ENCODE assay signal across 11 cellular contexts in the genomic region with DNA sequence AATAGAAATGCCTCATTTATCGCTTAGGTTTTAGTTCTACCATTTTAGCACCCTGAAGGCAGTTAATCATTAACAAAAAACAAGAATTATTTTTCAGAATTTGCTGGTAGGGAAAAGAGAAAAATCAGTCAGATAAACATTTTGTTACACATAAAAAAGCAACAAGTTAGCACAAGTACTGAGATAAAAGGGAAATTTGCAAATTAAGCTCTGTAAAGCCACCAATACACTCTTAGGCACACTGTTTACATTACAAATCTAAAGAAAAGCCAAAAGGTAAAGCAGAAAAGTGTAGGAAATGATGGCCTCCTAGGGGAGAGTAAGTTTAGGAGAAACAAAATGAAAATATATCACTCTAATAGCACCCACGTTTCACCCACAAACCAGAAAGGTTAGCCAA. TPM values are rescaled to one million over a fixed set of nuclear protein-coding genes. Genes with fewer than 3 reads are reported as not detected.
DNase-seq lines count a peak whose midpoint lies in the region; ATAC-seq and TF ChIP-seq lines count a peak whose summit lies in the region.
"Had no signal": no experiment of that assay in that cellular context is flagged by ENCODE, and none has a peak within 500 bp of the region (broad histone marks: within the 10 kb centered on the region; RNA-seq: fewer than 3 reads in every experiment).

No MANE protein-coding gene starts in this region.

- H3K4me1 Mint-ChIP-seq in stimulated activated naive CD8-positive, alpha-beta T cell treated with anti-CD3 and anti-CD28 coated beads, Interleukin-15, Interleukin-2, amounts not matched to agents 100 ng/mL and 50 ng/mL, for 24 hours (ENCODE audit: low read depth) = peaks cover 84% of the 10 kb centered on the region
- peaks cover 72% of the 10 kb centered on the region for H3K4me1 Mint-ChIP-seq in activated T-helper 1 cell treated with anti-CD3 and anti-CD28 coated beads, Interleukin-12 subunit alpha, Interleukin-12 subunit beta, Interleukin-2, Interleukin-4 antibody, amounts not matched to agents 30 ng/mL and 10 ng/mL and 1 ng/mL, durations not matched to agents 14 hours and 24 hours and 36 hours (ENCODE audit: low read depth)
- peaks cover 30% of the 10 kb centered on the region for H3K4me1 Mint-ChIP-seq in mesothelial cell of epicardium

- no peaks in the 10 kb centered on the region for H3K9me3 ChIP-seq in uterus

- H3K4me3 ChIP-seq in uterus = no peak overlapping the region

- intact Hi-C loops in activated T-helper 1 cell treated with anti-CD3 and anti-CD28 coated beads, Interleukin-12 subunit alpha, Interleukin-12 subunit beta, Interleukin-2, Interleukin-4 antibody, amounts not matched to agents 30 ng/mL and 10 ng/mL and 1 ng/mL, durations not matched to agents 14 hours and 24 hours and 36 hours (cut with micrococcal nuclease) = loop anchor here (1.0 to 10.0 kb wide), 5 partner anchors 9 to 1912 kb away; a partner anchor contains a TSS
- intact Hi-C loops in uterus (cut with DNase I; ENCODE audit: low total_unique reads) = no loop called here

- H3K9me3 Mint-ChIP-seq in stimulated activated naive CD8-positive, alpha-beta T cell treated with anti-CD3 and anti-CD28 coated beads, Interleukin-15, Interleukin-2, amounts not matched to agents 100 ng/mL and 50 ng/mL, for 24 hours = no peaks in the 10 kb centered on the region
- H3K9me3 Mint-ChIP-seq in activated T-helper 1 cell treated with anti-CD3 and anti-CD28 coated beads, Interleukin-12 subunit alpha, Interleukin-12 subunit beta, Interleukin-2, Interleukin-4 antibody, amounts not matched to agents 30 ng/mL and 10 ng/mL and 1 ng/mL, durations not matched to agents 14 hours and 24 hours and 36 hours = no peaks in the 10 kb centered on the region
- no peaks in the 10 kb centered on the region for H3K9me3 Mint-ChIP-seq in mesothelial cell of epicardium

- no peaks in the 10 kb centered on the region for H3K27me3 Mint-ChIP-seq in stimulated activated naive CD8-positive, alpha-beta T cell treated with anti-CD3 and anti-CD28 coated beads, Interleukin-15, Interleukin-2, amounts not matched to agents 100 ng/mL and 50 ng/mL, for 24 hours
- peaks cover 6% of the 10 kb centered on the region for H3K27me3 Mint-ChIP-seq in activated T-helper 1 cell treated with anti-CD3 and anti-CD28 coated beads, Interleukin-12 subunit alpha, Interleukin-12 subunit beta, Interleukin-2, Interleukin-4 antibody, amounts not matched to agents 30 ng/mL and 10 ng/mL and 1 ng/mL, durations not matched to agents 14 hours and 24 hours and 36 hours (ENCODE audit: insufficient read depth)
- no peaks in the 10 kb centered on the region for H3K27me3 Mint-ChIP-seq in mesothelial cell of epicardium (ENCODE audit: low read depth)

- H3K36me3 ChIP-seq in uterus = no peaks in the 10 kb centered on the region

- H3K27ac ChIP-seq in uterus = no peak overlapping the region
- H3K27ac ChIP-seq: C4-2B had no signal

- DNase-seq in stimulated activated naive CD8-positive, alpha-beta T cell treated with anti-CD3 and anti-CD28 coated beads, Interleukin-15, Interleukin-2, amounts not matched to agents 100 U/mL and 50 U/mL, for 24 hours = no peak
- DNase-seq in activated T-helper 1 cell treated with anti-CD3 and anti-CD28 coated beads, Interleukin-12 subunit alpha, Interleukin-12 subunit beta, Interleukin-2, Interleukin-4 antibody, amounts not matched to agents 30 ng/mL and 10 ng/mL and 1 ng/mL, durations not matched to agents 14 hours and 24 hours and 36 hours (ENCODE audit: low spot score) = no peak
- DNase-seq in mesothelial cell of epicardium (ENCODE audit: low spot score in 2 of 2, unreplicated experiment in 2 of 2) (no peak), NCI-H774 (lab: John Stamatoyannopoulos, UW) (no peak), GM10248 (ENCODE audit: extremely low spot score) (no peak), uterus (no peak)
- DNase-seq: GOT3, Karpas-422 had no signal

- CTCF ChIA-PET in GM10248 (lab: Yijun Ruan, JAX) = no interaction called here

- peak overlapping the region; percentile 73 for H3K4me3 Mint-ChIP-seq in stimulated activated naive CD8-positive, alpha-beta T cell treated with anti-CD3 and anti-CD28 coated beads, Interleukin-15, Interleukin-2, amounts not matched to agents 100 ng/mL and 50 ng/mL, for 24 hours
- H3K4me3 Mint-ChIP-seq in activated T-helper 1 cell treated with anti-CD3 and anti-CD28 coated beads, Interleukin-12 subunit alpha, Interleukin-12 subunit beta, Interleukin-2, Interleukin-4 antibody, amounts not matched to agents 30 ng/mL and 10 ng/mL and 1 ng/mL, durations not matched to agents 14 hours and 24 hours and 36 hours = peak overlapping the region; percentile 91
- peak overlapping the region; percentile 85 for H3K4me3 Mint-ChIP-seq in mesothelial cell of epicardium

- no peak for ATAC-seq in stimulated activated naive CD8-positive, alpha-beta T cell treated with anti-CD3 and anti-CD28 coated beads, Interleukin-15, Interleukin-2, amounts not matched to agents 100 U/mL and 50 U/mL, for 24 hours
- ATAC-seq in HG02884 (IDR thresholded peaks at IDR 0.05; ENCODE audit: unreplicated experiment) = no peak

- H3K4me1 ChIP-seq in uterus = no peaks in the 10 kb centered on the region

- H3K36me3 Mint-ChIP-seq in stimulated activated naive CD8-positive, alpha-beta T cell treated with anti-CD3 and anti-CD28 coated beads, Interleukin-15, Interleukin-2, amounts not matched to agents 100 ng/mL and 50 ng/mL, for 24 hours (ENCODE audit: low read depth) = peaks cover 62% of the 10 kb centered on the region
- H3K36me3 Mint-ChIP-seq in activated T-helper 1 cell treated with anti-CD3 and anti-CD28 coated beads, Interleukin-12 subunit alpha, Interleukin-12 subunit beta, Interleukin-2, Interleukin-4 antibody, amounts not matched to agents 30 ng/mL and 10 ng/mL and 1 ng/mL, durations not matched to agents 14 hours and 24 hours and 36 hours (ENCODE audit: low read depth) = peaks cover 72% of the 10 kb centered on the region
- H3K36me3 Mint-ChIP-seq in mesothelial cell of epicardium = no peaks in the 10 kb centered on the region

- TF ChIP-seq POLR2A in uterus (IDR thresholded peaks at IDR 0.05) = no peak

- no peak for TF ChIP-seq CTCF in mesothelial cell of epicardium (IDR thresholded peaks at IDR 0.05; ENCODE audit: unreplicated experiment)
- no peak for TF ChIP-seq CTCF in GM10248 (IDR thresholded peaks at IDR 0.05; ENCODE audit: control extremely low read depth, extremely low read depth, low read depth, missing control alignments)
- no peak for TF ChIP-seq CTCF in uterus (IDR thresholded peaks at IDR 0.05)

- H3K27ac Mint-ChIP-seq in stimulated activated naive CD8-positive, alpha-beta T cell treated with anti-CD3 and anti-CD28 coated beads, Interleukin-15, Interleukin-2, amounts not matched to agents 100 ng/mL and 50 ng/mL, for 24 hours = peak overlapping the region; percentile 82
- H3K27ac Mint-ChIP-seq in activated T-helper 1 cell treated with anti-CD3 and anti-CD28 coated beads, Interleukin-12 subunit alpha, Interleukin-12 subunit beta, Interleukin-2, Interleukin-4 antibody, amounts not matched to agents 30 ng/mL and 10 ng/mL and 1 ng/mL, durations not matched to agents 14 hours and 24 hours and 36 hours = peak overlapping the region; percentile 86
- H3K27ac Mint-ChIP-seq in mesothelial cell of epicardium = peak overlapping the region; percentile 45

- POLR2A ChIA-PET in GM10248 (lab: Yijun Ruan, JAX) = no interaction called here

- H3K27me3 ChIP-seq in uterus = no peaks in the 10 kb centered on the region

RNA-seq across cellular contexts. Expression of a gene that starts 1.5 kb away (rescaled TPM):
- 679 and 686 TPM in 2 replicates for total RNA-seq in activated T-helper 1 cell treated with anti-CD3 and anti-CD28 coated beads, Interleukin-12 subunit alpha, Interleukin-12 subunit beta, Interleukin-2, Interleukin-4 antibody, amounts not matched to agents 30 ng/mL and 10 ng/mL and 1 ng/mL, durations not matched to agents 14 hours and 24 hours and 36 hours
- total RNA-seq in mesothelial cell of epicardium = 72.6 to 81.4 TPM (median 76.7 TPM) in 3 replicates
- 10 to 100 TPM; 17.3 to 82.1 (median 51.9) TPM for total RNA-seq in uterus
